Comparison of ENCODE assay signal across 11 cellular contexts in genomic region chr18:49464718-49465598, GRCh38. TPM values are rescaled to one million over a fixed set of nuclear protein-coding genes. Genes with fewer than 3 reads are reported as not detected.
DNase-seq lines count a peak whose midpoint lies in the region; ATAC-seq and TF ChIP-seq lines count a peak whose summit lies in the region.
"Had no signal": no experiment of that assay in that cellular context is flagged by ENCODE, and none has a peak within 500 bp of the region (broad histone marks: within the 10 kb centered on the region; RNA-seq: fewer than 3 reads in every experiment).

No MANE protein-coding gene starts in this region.

- H3K27me3 ChIP-seq in DOHH2 (ENCODE audit: control insufficient read depth, low read length) (peaks cover 3% of the 10 kb centered on the region; the same call in 1 of the 2 replicates), HUES6 (ENCODE audit: control insufficient read depth, insufficient read depth, low read length) (no peaks in the 10 kb centered on the region; the same call in 1 of the 2 replicates), transverse colon (no peaks in the 10 kb centered on the region)

- peaks cover 5% of the 10 kb centered on the region for H3K79me2 ChIP-seq in DOHH2 (ENCODE audit: control insufficient read depth, low read length)

- H3K36me3 ChIP-seq in DOHH2 (ENCODE audit: control insufficient read depth, low read length) (no peaks in the 10 kb centered on the region; the same call in 1 of the 2 replicates), HUES6 (ENCODE audit: control insufficient read depth, insufficient read depth, low read length) (no peaks in the 10 kb centered on the region), transverse colon (no peaks in the 10 kb centered on the region)

- no peak for TF ChIP-seq EP300 in transverse colon (IDR thresholded peaks at IDR 0.05; ENCODE audit: low read depth)

- H3K9me3 ChIP-seq in DOHH2 (ENCODE audit: control insufficient read depth, insufficient read depth, low read length): no peaks in the 10 kb centered on the region
- no peaks in the 10 kb centered on the region for H3K9me3 ChIP-seq in HUES6 (ENCODE audit: control insufficient read depth, insufficient read depth, low read depth, low read length)
- no peaks in the 10 kb centered on the region for H3K9me3 ChIP-seq in transverse colon

- TF ChIP-seq CTCF in DOHH2 (IDR thresholded peaks at IDR 0.05; ENCODE audit: low read depth, low read length, poor library complexity, severe bottlenecking): peak; percentile 27
- TF ChIP-seq CTCF in foreskin fibroblast (IDR thresholded peaks at IDR 0.05; ENCODE audit: low read depth, low read length): no peak
- no peak for TF ChIP-seq CTCF in transverse colon (IDR thresholded peaks at IDR 0.05)

- H3K4me1 ChIP-seq in DOHH2 (ENCODE audit: control insufficient read depth, low read length) (peaks cover 8% of the 10 kb centered on the region), HUES6 (ENCODE audit: control insufficient read depth, insufficient read depth, low read length) (peaks cover 17% of the 10 kb centered on the region), transverse colon (peaks cover 0 to 7% (median 2%) of the 10 kb centered on the region in 4 donors)

- H3F3A ChIP-seq in DOHH2 (ENCODE audit: control insufficient read depth, insufficient read depth): no peaks in the 10 kb centered on the region

- no peak overlapping the region for H3K27ac ChIP-seq in DOHH2 (ENCODE audit: low read depth, low read length)
- H3K27ac ChIP-seq in HUES6 (ENCODE audit: low read depth, low read length): no peak overlapping the region
- H3K27ac ChIP-seq in transverse colon: no peak overlapping the region

- in situ Hi-C loops in SK-MEL-5 (cut with HindIII; ENCODE audit: low pct_unique_long_range_greater_than_20kb, low sequenced_read_pairs): no loop called here
- in situ Hi-C loops in transverse colon (cut with MboI; ENCODE audit: low pct_ligation_motif_present in 1 of 4, low pct_unique_long_range_greater_than_20kb in 1 of 4, low sequenced_read_pairs in 3 of 4): no loop called here

- H3K4me2 ChIP-seq in DOHH2 (ENCODE audit: low read length): no peak overlapping the region

- H3K4me3 ChIP-seq in DOHH2 (ENCODE audit: low read length) (no peak overlapping the region), HUES6 (ENCODE audit: low read depth, low read length) (peak overlapping the region; percentile 3; the same call in 1 of the 2 replicates), foreskin fibroblast (ENCODE audit: low read depth in 1 of 2, low read length in 2 of 2) (no peak overlapping the region), transverse colon (no peak overlapping the region)

- ATAC-seq in GM21367 (IDR thresholded peaks at IDR 0.05; ENCODE audit: unreplicated experiment): no peak
- ATAC-seq in GM19455 (IDR thresholded peaks at IDR 0.05; ENCODE audit: unreplicated experiment): no peak

- no peak overlapping the region for H3K9ac ChIP-seq in HUES6 (ENCODE audit: low read length)

- intact Hi-C loops in transverse colon (cut with DNase I; ENCODE audit: low total_unique reads): no loop called here

- no peaks in the 10 kb centered on the region for H4K20me1 ChIP-seq in DOHH2 (ENCODE audit: control insufficient read depth, insufficient read depth, low read depth, low read length)

- TF ChIP-seq POLR2A in transverse colon (IDR thresholded peaks at IDR 0.05): no peak

- WGBS in transverse colon (ENCODE audit: low coverage in 1 of 2), 2 donors: 73 to 79% methylated on average over 4 to 8 of the region's 8 CpGs

- DNase-seq in SK-MEL-5 (ENCODE audit: low read depth, low spot score): peak; percentile 30
- peak; percentile 12 to 28 for DNase-seq in foreskin fibroblast
- no peak for DNase-seq in transverse colon
- no peak for DNase-seq in NCI-H226
- DNase-seq: activated T-cell treated with anti-CD3 and anti-CD28 coated beads, Interleukin-2, amount 50 U/mL, for 24 hours; NCI-H446 treated with DMSO at 0.1 percent for 48 hours; stimulated activated naive CD4-positive, alpha-beta T cell had no signal

- no peaks in the 10 kb centered on the region for H3K9me2 ChIP-seq in DOHH2 (replicated peaks; ENCODE audit: control insufficient read depth, low read length)

RNA-seq across cellular contexts. Expression of gene DYM, which starts 4.5 kb away (rescaled TPM):
- total RNA-seq in SK-MEL-5 (2014; rRNA removed; shearing (Covaris generic)): 43.2 and 45.2 TPM in 2 replicates
- polyA plus RNA-seq in SK-MEL-5 (2015; cell fraction: cytosol; rRNA removed): 19.1 and 44.5 TPM in 2 replicates
- polyA plus RNA-seq in SK-MEL-5 (2015; cell fraction: nucleus; rRNA removed): 14.3 and 23.4 TPM in 2 replicates
- 100 to 1,000 TPM in 2 of 4 donors, 10 to 100 TPM in 2; 51.1 to 378 (median 127) TPM for total RNA-seq in transverse colon

RNA-seq across cellular contexts. Expression of gene C18orf32, which starts 22.1 kb away (rescaled TPM):
- total RNA-seq in SK-MEL-5 (2014; rRNA removed; shearing (Covaris generic)): 41.9 and 44.7 TPM in 2 replicates
- 53.5 and 62.8 TPM in 2 replicates for polyA plus RNA-seq in SK-MEL-5 (2015; cell fraction: cytosol; rRNA removed)
- polyA plus RNA-seq in SK-MEL-5 (2015; cell fraction: nucleus; rRNA removed): 17.3 and 21.6 TPM in 2 replicates
- 10 to 100 TPM in 3 of 4 donors, 1 to 10 TPM in 1; 10.0 to 50.2 (median 28.1) TPM for total RNA-seq in transverse colon

RNA-seq across cellular contexts. Expression of gene RPL17, which starts 27.3 kb away (rescaled TPM):
- 3,102 and 3,252 TPM in 2 replicates for total RNA-seq in SK-MEL-5 (2014; rRNA removed; shearing (Covaris generic))
- 1,676 and 2,176 TPM in 2 replicates for polyA plus RNA-seq in SK-MEL-5 (2015; cell fraction: cytosol; rRNA removed)
- 817 and 857 TPM in 2 replicates for polyA plus RNA-seq in SK-MEL-5 (2015; cell fraction: nucleus; rRNA removed)
- 1,000 to 10,000 TPM in 3 of 4 donors, 100 to 1,000 TPM in 1; 990 to 2,109 (median 1,575) TPM for total RNA-seq in transverse colon

Comparison
In these comparisons a context has a peak if more than half of its experiments do, and no peak if none do; other contexts are left out.
1. DNase-seq: peak in SK-MEL-5 (single experiment) and foreskin fibroblast (2 of 2); none in transverse colon (single experiment) and NCI-H226 (single experiment).